In the genomic region with DNA sequence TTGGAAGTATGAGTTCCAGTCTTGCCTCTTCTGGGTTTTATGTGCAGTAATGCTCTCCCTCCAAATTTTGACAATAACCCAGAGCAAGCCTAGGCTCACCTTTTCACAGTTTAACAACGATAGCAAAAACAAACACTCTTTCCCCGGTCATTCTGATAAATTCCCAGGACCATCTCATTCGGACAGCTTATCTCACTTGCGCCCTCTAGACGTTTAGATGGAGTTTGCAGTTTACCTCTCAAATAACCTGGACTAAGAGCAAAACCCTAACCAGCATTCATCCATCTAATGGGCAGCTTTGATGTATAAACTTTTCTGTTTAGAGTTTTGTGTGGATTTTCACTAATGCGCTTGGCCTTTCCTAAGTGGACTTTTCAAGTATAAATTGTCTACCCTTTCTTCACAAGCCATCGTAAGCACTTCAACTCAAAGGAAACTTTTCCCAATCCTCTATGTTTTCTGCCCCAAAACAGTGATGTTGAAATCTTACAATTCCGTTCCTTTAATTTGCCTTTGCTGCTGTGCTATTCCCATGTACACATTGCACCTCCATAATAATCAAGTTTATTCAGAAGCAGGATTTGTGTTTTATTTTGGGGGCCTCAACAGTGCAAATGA, we compare ENCODE assay signal across 8 cellular contexts.
A peak's percentile ranks its signal among the peaks of the same experiment; 100 is the strongest.
DNase-seq lines count a peak whose midpoint lies in the region; ATAC-seq and TF ChIP-seq lines count a peak whose summit lies in the region.

No MANE protein-coding gene starts in this region.

- no peak overlapping the region for H3K4me3 Mint-ChIP-seq in endothelial cell (ENCODE audit: unreplicated experiment)

- H3K27me3 ChIP-seq in left ventricle myocardium inferior (ENCODE audit: low read depth): no peaks in the 10 kb centered on the region

- no peaks in the 10 kb centered on the region for H3K36me3 Mint-ChIP-seq in endothelial cell (ENCODE audit: low read depth, unreplicated experiment)

- peak; percentile 57 for TF ChIP-seq CTCF in left ventricle myocardium inferior (IDR thresholded peaks at IDR 0.05; ENCODE audit: borderline replicate concordance)
- peak; percentile 68 for TF ChIP-seq CTCF in endothelial cell (IDR thresholded peaks at IDR 0.05; ENCODE audit: unreplicated experiment)

- no peaks in the 10 kb centered on the region for H3K27me3 Mint-ChIP-seq in endothelial cell (ENCODE audit: unreplicated experiment)

- intact Hi-C loops in left ventricle myocardium inferior (cut with micrococcal nuclease) (no loop called here), Right ventricle myocardium superior (cut with DNase I) (no loop called here)

- DNase-seq in left ventricle myocardium inferior (no peak), Right ventricle myocardium superior (no peak), NCI-H2227 treated with DMSO at 0.1 percent for 48 hours (lab: John Stamatoyannopoulos, UW) (peak; percentile 20), endothelial cell (ENCODE audit: low spot score) (peak; percentile 47), pulmonary artery endothelial cell (ENCODE audit: low read depth, low spot score) (peak; percentile 2)

- H3K4me1 Mint-ChIP-seq in endothelial cell (ENCODE audit: unreplicated experiment): peaks cover 2% of the 10 kb centered on the region

- ATAC-seq in Right ventricle myocardium superior (ENCODE audit: poor library complexity) (no peak), GM21360 (IDR thresholded peaks at IDR 0.05; ENCODE audit: unreplicated experiment) (no peak), HG03354 (IDR thresholded peaks at IDR 0.05; ENCODE audit: poor library complexity, severe bottlenecking, unreplicated experiment) (no peak)
- no peak for ATAC-seq in activated CD4-positive, CD25-positive, alpha-beta regulatory T cell treated with anti-CD3 and anti-CD28 coated beads, Interleukin-2, amount 50 U/mL, for 24 hours

- peaks cover 7% of the 10 kb centered on the region for H3K9me3 ChIP-seq in left ventricle myocardium inferior (replicated peaks)

- H3K27ac Mint-ChIP-seq in endothelial cell (ENCODE audit: unreplicated experiment): no peak overlapping the region

- peaks cover 9% of the 10 kb centered on the region for H3K4me1 ChIP-seq in left ventricle myocardium inferior

- H3K27ac ChIP-seq in left ventricle myocardium inferior (replicated peaks): no peak overlapping the region

- no peak overlapping the region for H3K4me3 ChIP-seq in left ventricle myocardium inferior

- no peaks in the 10 kb centered on the region for H3K9me3 Mint-ChIP-seq in endothelial cell (ENCODE audit: unreplicated experiment)

- peaks cover 12% of the 10 kb centered on the region for H3K36me3 ChIP-seq in left ventricle myocardium inferior

Comparison
In these comparisons a context has a peak if more than half of its experiments do, and no peak if none do; other contexts are left out.
1. DNase-seq: peak in NCI-H2227 treated with DMSO at 0.1 percent for 48 hours (single experiment), endothelial cell (single experiment) and pulmonary artery endothelial cell (single experiment); none in left ventricle myocardium inferior (single experiment) and Right ventricle myocardium superior (single experiment).